ENCODE assay signal across 29 cellular contexts in the genomic region with DNA sequence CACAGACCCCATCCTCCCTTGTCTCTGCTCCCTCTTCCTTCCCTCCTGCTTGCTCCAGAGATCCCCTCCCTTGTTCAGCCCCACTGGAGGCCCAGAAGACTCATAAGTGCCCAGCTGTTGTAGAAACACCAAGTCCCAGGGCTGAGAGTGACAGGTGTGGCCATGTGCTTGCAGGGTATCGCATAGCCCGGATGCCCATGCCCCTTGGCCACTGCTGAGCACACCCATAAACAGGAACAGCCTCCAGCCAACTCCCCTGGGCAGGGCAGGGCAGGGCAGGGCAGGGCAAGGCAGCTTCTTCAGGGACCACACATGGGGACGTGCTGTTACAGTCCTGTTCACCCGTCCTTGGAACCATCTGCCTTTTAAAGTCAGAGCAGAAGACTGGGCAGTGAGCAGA. TPM values are rescaled to one million over a fixed set of nuclear protein-coding genes. Genes with fewer than 3 reads are reported as not detected.
DNase-seq lines count a peak whose midpoint lies in the region; ATAC-seq, FAIRE-seq and TF ChIP-seq lines count a peak whose summit lies in the region.
"Had no signal": no experiment of that assay in that cellular context is flagged by ENCODE, and none has a peak within 500 bp of the region (broad histone marks: within the 10 kb centered on the region; RNA-seq: fewer than 3 reads in every experiment).

No MANE protein-coding gene starts in this region.

- H3K4me3 ChIP-seq in kidney (ENCODE audit: low read length in 2 of 2) (no peak overlapping the region), neuronal stem cell (ENCODE audit: low read length in 2 of 2) (no peak overlapping the region), spleen (no peak overlapping the region), right lobe of liver (no peak overlapping the region)
- H3K4me3 ChIP-seq: SK-N-MC had no signal

- no peak overlapping the region for H3K23ac ChIP-seq in neuronal stem cell (ENCODE audit: low read depth, low read length, poor library complexity)

- no peak overlapping the region for H3K4ac ChIP-seq in neuronal stem cell (ENCODE audit: low read length)

- no peak for ATAC-seq in right lobe of liver

- intact Hi-C loops in kidney (cut with DNase I) = no loop called here
- intact Hi-C loops in spleen (cut with DNase I; ENCODE audit: low total_unique reads) = no loop called here
- intact Hi-C loops in right lobe of liver (cut with DNase I) = no loop called here

- peak overlapping the region; percentile 2 for H2AK5ac ChIP-seq in neuronal stem cell (ENCODE audit: low read depth, low read length)

- H2BK5ac ChIP-seq in neuronal stem cell (ENCODE audit: low read length) = no peak overlapping the region

- H2BK15ac ChIP-seq in neuronal stem cell (ENCODE audit: low read length) = no peak overlapping the region

- no peak overlapping the region for H3K4me2 ChIP-seq in neuronal stem cell (ENCODE audit: insufficient read depth, low read length, poor library complexity, severe bottlenecking)

- H3K9ac ChIP-seq in kidney (ENCODE audit: low read length in 2 of 2) = no peak overlapping the region
- H3K9ac ChIP-seq in neuronal stem cell (ENCODE audit: low read depth, low read length, poor library complexity) = no peak overlapping the region

- no peak overlapping the region for H2BK12ac ChIP-seq in neuronal stem cell (ENCODE audit: low read length)

- no peak overlapping the region for H4K91ac ChIP-seq in neuronal stem cell (ENCODE audit: low read depth, low read length, poor library complexity)

- H3K27me3 ChIP-seq in neuronal stem cell (ENCODE audit: control insufficient read depth in 3 of 3, insufficient read depth in 3 of 3, low read depth in 1 of 3, low read length in 3 of 3) (peaks cover 0 to 7% (median 0%) of the 10 kb centered on the region in 3 experiments), spleen (replicated peaks in 1 of 7) (no peaks in the 10 kb centered on the region), right lobe of liver (no peaks in the 10 kb centered on the region)

- H2BK120ac ChIP-seq in neuronal stem cell (ENCODE audit: low read depth, low read length) = no peak overlapping the region

- FAIRE-seq in kidney (lab: Jason Lieb, UNC) = no peak
- FAIRE-seq: G401.6, GM12892, GM18507 had no signal

- peaks cover 0 to 17% of the 10 kb centered on the region in 2 donors for H3K9me3 ChIP-seq in kidney (ENCODE audit: control insufficient read depth in 1 of 2, low read length in 2 of 2)
- peaks cover 7 to 14% of the 10 kb centered on the region in 2 donors for H3K9me3 ChIP-seq in neuronal stem cell (replicated peaks in 1 of 2; ENCODE audit: control insufficient read depth in 2 of 2, insufficient read depth in 1 of 2, low read depth in 1 of 2, low read length in 2 of 2)
- peaks cover 3 to 45% (median 33%) of the 10 kb centered on the region in 8 donors for H3K9me3 ChIP-seq in spleen
- peaks cover 0 to 5% (median 0%) of the 10 kb centered on the region in 4 donors for H3K9me3 ChIP-seq in right lobe of liver

- H3K79me1 ChIP-seq in neuronal stem cell (ENCODE audit: low read depth, low read length) = no peaks in the 10 kb centered on the region

- no peak overlapping the region for H2AFZ ChIP-seq in neuronal stem cell (ENCODE audit: low read length)

- no peaks in the 10 kb centered on the region for H3K4me1 ChIP-seq in kidney (ENCODE audit: control insufficient read depth in 1 of 2, insufficient read depth in 1 of 2, low read depth in 1 of 2, low read length in 2 of 2)
- H3K4me1 ChIP-seq in neuronal stem cell (ENCODE audit: control insufficient read depth in 2 of 2, insufficient read depth in 1 of 2, low read depth in 1 of 2, low read length in 2 of 2) = no peaks in the 10 kb centered on the region
- H3K4me1 ChIP-seq in spleen = no peaks in the 10 kb centered on the region
- no peaks in the 10 kb centered on the region for H3K4me1 ChIP-seq in right lobe of liver

- WGBS in neuronal stem cell (ENCODE audit: extremely low coverage in 2 of 2, insufficient read length in 2 of 2, insufficient replicate concordance in 1 of 2), 2 donors = no CpG with 5 or more reads among the region's 4 CpGs
- WGBS in spleen, 5 donors = 76 to 89% (median 83%) methylated on average over 4 of the region's 4 CpGs
- 80% methylated on average over 1 of the region's 4 CpGs for WGBS in right lobe of liver (ENCODE audit: insufficient coverage, low coverage, low lambda C conversion rate, missing lambda C conversion rate)

- H3K27ac ChIP-seq in kidney (ENCODE audit: low read depth in 2 of 2, low read length in 2 of 2) (no peak overlapping the region), neuronal stem cell (replicated peaks; ENCODE audit: low read length) (no peak overlapping the region), spleen (no peak overlapping the region), right lobe of liver (no peak overlapping the region)
- H3K27ac ChIP-seq: 22Rv1, HL-60, SK-N-MC had no signal

- TF ChIP-seq CTCF in kidney (IDR thresholded peaks at IDR 0.05; ENCODE audit: borderline replicate concordance, extremely low read depth, insufficient read depth) (no peak), spleen (IDR thresholded peaks at IDR 0.05 in 8 of 11, conservative IDR thresholded peaks at IDR 0.05 in 3 of 11) (no peak), right lobe of liver (IDR thresholded peaks at IDR 0.05) (no peak)

- peak; percentile 9 for DNase-seq in NCI-H2171 treated with DMSO at 0.1 percent for 48 hours (lab: John Stamatoyannopoulos, UW)
- no peak for DNase-seq in NCI-H2171 (lab: John Stamatoyannopoulos, UW)
- DNase-seq in kidney = peak; percentile 33
- DNase-seq in neuronal stem cell (ENCODE audit: low spot score) = no peak
- peak; percentile 47 for DNase-seq in spleen
- DNase-seq in AML-193 (lab: John Stamatoyannopoulos, UW) = no peak
- no peak for DNase-seq in right lobe of liver
- no peak for DNase-seq in AG08395 (ENCODE audit: low spot score)
- DNase-seq: ACHN, C1 segment of cervical spinal cord, H9, KBM-7, NCI-H1092 treated with DMSO at 0.1 percent for 48 hours, NCI-H1436 treated with DMSO at 0.1 percent for 48 hours, NCI-H2029, NCI-H345, NCI-H526, OCI-M1, RPMI8226, SHP77 had no signal

- no peak overlapping the region for H4K8ac ChIP-seq in neuronal stem cell (ENCODE audit: low read depth, low read length)

- H3K36me3 ChIP-seq in kidney (ENCODE audit: control insufficient read depth in 1 of 2, insufficient read depth in 2 of 2, low read length in 2 of 2) (no peaks in the 10 kb centered on the region), neuronal stem cell (replicated peaks in 1 of 2; ENCODE audit: control insufficient read depth in 2 of 2, insufficient read depth in 2 of 2, low read length in 2 of 2) (no peaks in the 10 kb centered on the region), spleen (no peaks in the 10 kb centered on the region), right lobe of liver (no peaks in the 10 kb centered on the region)

- H3K18ac ChIP-seq in neuronal stem cell (ENCODE audit: low read length) = no peak overlapping the region

- no peak for TF ChIP-seq POLR2A in spleen (IDR thresholded peaks at IDR 0.05)
- no peak for TF ChIP-seq POLR2A in right lobe of liver (IDR thresholded peaks at IDR 0.05)

- H3K14ac ChIP-seq in neuronal stem cell (ENCODE audit: low read length) = no peak overlapping the region

RNA-seq across cellular contexts. Expression of a gene that starts 2.0 kb away (rescaled TPM):
- not detected for total RNA-seq in kidney
- not detected for polyA plus RNA-seq in kidney (ENCODE audit: insufficient read depth, low read depth, low replicate concordance)
- 0.29 TPM for polyA plus RNA-seq in neuronal stem cell (2013, experiment 1 of 2)
- 0.25 TPM for polyA plus RNA-seq in neuronal stem cell (2013, experiment 2 of 2)
- not detected for total RNA-seq in spleen
- not detected for polyA plus RNA-seq in spleen
- total RNA-seq in right lobe of liver = not detected
- total RNA-seq: CD8-positive, alpha-beta memory T cell; Daoy; H9; HT-29 had no signal
- polyA plus RNA-seq: CD8-positive, alpha-beta memory T cell had no signal

Comparison
In these comparisons a context has a peak if more than half of its experiments do, and no peak if none do; other contexts are left out.
1. DNase-seq: peak in NCI-H2171 treated with DMSO at 0.1 percent for 48 hours (single experiment), kidney (single experiment) and spleen (single experiment); none in NCI-H2171 (single experiment), neuronal stem cell (single experiment), AML-193 (0 of 2), right lobe of liver (0 of 3) and AG08395 (single experiment).